Comparison of ENCODE assay signal across 2 cellular contexts in genomic region chr16:21598676-21599157, GRCh38.
TF ChIP-seq lines count a peak whose summit lies in the region.

No MANE protein-coding gene starts in this region.

TF ChIP-seq in GM23338, 12 proteins besides CTCF, POLR2A, EP300 and RAD21 (continued from another document):
- TF ChIP-seq ZNF462 (CRISPR knock-in tag; IDR thresholded peaks at IDR 0.05), result no peak
- TF ChIP-seq ZNF114 (CRISPR knock-in tag; IDR thresholded peaks at IDR 0.05), result no peak
- TF ChIP-seq JUNB (IDR thresholded peaks at IDR 0.05; ENCODE audit: unreplicated experiment), result no peak

TF ChIP-seq in endothelial cell of umbilical vein, 7 proteins besides CTCF, POLR2A, EP300 and RAD21 (continued from another document):
- no peak for TF ChIP-seq MAX (IDR thresholded peaks at IDR 0.05; ENCODE audit: insufficient read depth, insufficient read length)
- no peak for TF ChIP-seq EZH2 (IDR thresholded peaks at IDR 0.05; ENCODE audit: borderline replicate concordance, low read depth, low read length, severe bottlenecking)
